Comparison of ENCODE assay signal across 18 cellular contexts in genomic region chr17:6497496-6498221, GRCh38. TPM values are rescaled to one million over a fixed set of nuclear protein-coding genes. Genes with fewer than 3 reads are reported as not detected.
DNase-seq lines count a peak whose midpoint lies in the region; ATAC-seq and TF ChIP-seq lines count a peak whose summit lies in the region.
"Had no signal": no experiment of that assay in that cellular context is flagged by ENCODE, and none has a peak within 500 bp of the region (broad histone marks: within the 10 kb centered on the region; RNA-seq: fewer than 3 reads in every experiment).

No MANE protein-coding gene starts in this region.

- TF ChIP-seq CTCF in NB4 (IDR thresholded peaks at IDR 0.05; ENCODE audit: low read depth, low read length), result no peak
- TF ChIP-seq CTCF in coronary artery (IDR thresholded peaks at IDR 0.05), result no peak
- no peak for TF ChIP-seq CTCF in lower lobe of right lung (IDR thresholded peaks at IDR 0.05)

- no peaks in the 10 kb centered on the region for H3K9me3 ChIP-seq in lower lobe of right lung
- no peaks in the 10 kb centered on the region for H3K9me3 ChIP-seq in stomach smooth muscle (ENCODE audit: control insufficient read depth in 2 of 2, low read length in 2 of 2)
- no peaks in the 10 kb centered on the region for H3K9me3 ChIP-seq in SJCRH30 (replicated peaks)
- H3K9me3 ChIP-seq: colonic mucosa, left ventricle myocardium inferior, pancreas had no signal

- H3K4me1 ChIP-seq in lower lobe of right lung (no peaks in the 10 kb centered on the region), stomach smooth muscle (ENCODE audit: control insufficient read depth, insufficient read depth, low read length) (peaks cover 57% of the 10 kb centered on the region), SJCRH30 (peaks cover 24% of the 10 kb centered on the region)
- H3K4me1 ChIP-seq: colonic mucosa, pancreas had no signal

- no peak for TF ChIP-seq POLR2A in NB4 (IDR thresholded peaks at IDR 0.05; ENCODE audit: extremely low read depth, insufficient read length)

- H3K27ac ChIP-seq in coronary artery, result no peak overlapping the region
- H3K27ac ChIP-seq in lower lobe of right lung, result no peak overlapping the region
- peak overlapping the region; percentile 58 for H3K27ac ChIP-seq in stomach smooth muscle (ENCODE audit: low read length)
- no peak overlapping the region for H3K27ac ChIP-seq in SJCRH30
- H3K27ac ChIP-seq: colonic mucosa, left ventricle myocardium inferior, pancreas had no signal

- no peak overlapping the region for H3K4me3 ChIP-seq in NB4 (ENCODE audit: low read depth, low read length)
- no peak overlapping the region for H3K4me3 ChIP-seq in coronary artery
- no peak overlapping the region for H3K4me3 ChIP-seq in lower lobe of right lung
- H3K4me3 ChIP-seq in stomach smooth muscle (ENCODE audit: low read length in 2 of 2), result no peak overlapping the region
- H3K4me3 ChIP-seq in SJCRH30, result no peak overlapping the region
- H3K4me3 ChIP-seq: colonic mucosa, left ventricle myocardium inferior, pancreas had no signal

- intact Hi-C loops in lower lobe of right lung (cut with DNase I), result no loop called here

- ATAC-seq in lower lobe of right lung, result no peak
- no peak for ATAC-seq in activated CD4-positive, CD25-positive, alpha-beta regulatory T cell treated with anti-CD3 and anti-CD28 coated beads, Interleukin-2, amount 50 U/mL, for 24 hours
- no peak for ATAC-seq in HG03175 (IDR thresholded peaks at IDR 0.05; ENCODE audit: unreplicated experiment)

- H3K27me3 ChIP-seq in lower lobe of right lung (ENCODE audit: low read depth) (peaks cover 5% of the 10 kb centered on the region), stomach smooth muscle (ENCODE audit: control insufficient read depth in 1 of 2, insufficient read depth in 2 of 2, low read length in 2 of 2) (no peaks in the 10 kb centered on the region), SJCRH30 (no peaks in the 10 kb centered on the region)
- H3K27me3 ChIP-seq: colonic mucosa, pancreas had no signal

- no peak overlapping the region for H3K9ac ChIP-seq in stomach smooth muscle (ENCODE audit: low read length in 2 of 2)

- DNase-seq in NB4 (ENCODE audit: low read depth), result peak; percentile 75
- DNase-seq in coronary artery (ENCODE audit: low spot score), result peak; percentile 60
- peak; percentile 24 for DNase-seq in lower lobe of right lung
- DNase-seq in SJCRH30, result no peak
- DNase-seq: activated CD4-positive, alpha-beta T cell treated with anti-CD3 and anti-CD28 coated beads for 4 hours; activated naive CD4-positive, alpha-beta T cell; colonic mucosa; foreskin melanocyte; GDM1; left ventricle myocardium inferior; NCI-H187; NCI-H345; stimulated activated CD4-positive, alpha-beta T cell treated with anti-CD3 and anti-CD28 coated beads, Interleukin-4, amount 100 ng/mL, for 4 hours had no signal

- H3K36me3 ChIP-seq in lower lobe of right lung, result no peaks in the 10 kb centered on the region
- peaks cover 0 to under 1% of the 10 kb centered on the region in 2 donors for H3K36me3 ChIP-seq in stomach smooth muscle (ENCODE audit: control insufficient read depth in 2 of 2, insufficient read depth in 2 of 2, low read length in 2 of 2)
- peaks cover 3% of the 10 kb centered on the region; the same call in 1 of the 2 replicates for H3K36me3 ChIP-seq in SJCRH30
- H3K36me3 ChIP-seq: colonic mucosa, left ventricle myocardium inferior, pancreas had no signal

RNA-seq across cellular contexts. Expression of gene PIMREG, which starts 53.4 kb away (rescaled TPM):
- 0.62 TPM for total RNA-seq in lower lobe of right lung
- total RNA-seq in SJCRH30 (2014; rRNA removed; shearing (Covaris generic)), result 87.2 and 94.7 TPM in 2 replicates
- total RNA-seq: B cell had no signal

RNA-seq across cellular contexts. Expression of gene PITPNM3, which starts 58.7 kb away (rescaled TPM):
- total RNA-seq in lower lobe of right lung, result 12.3 TPM
- total RNA-seq in SJCRH30 (2014; rRNA removed; shearing (Covaris generic)), result 39.2 and 39.7 TPM in 2 replicates

Comparison
In these comparisons a context has a peak if more than half of its experiments do, and no peak if none do; other contexts are left out.
1. DNase-seq: peak in NB4 (single experiment), coronary artery (single experiment) and lower lobe of right lung (single experiment); none in SJCRH30 (0 of 2).
2. RNA of gene PIMREG, which starts 53.4 kb away (total RNA-seq): 87.2 to 94.7 TPM in SJCRH30; 0.62 TPM in lower lobe of right lung (single experiment); every median in the first group is over 10 times any median in the second.